In the genomic region with DNA sequence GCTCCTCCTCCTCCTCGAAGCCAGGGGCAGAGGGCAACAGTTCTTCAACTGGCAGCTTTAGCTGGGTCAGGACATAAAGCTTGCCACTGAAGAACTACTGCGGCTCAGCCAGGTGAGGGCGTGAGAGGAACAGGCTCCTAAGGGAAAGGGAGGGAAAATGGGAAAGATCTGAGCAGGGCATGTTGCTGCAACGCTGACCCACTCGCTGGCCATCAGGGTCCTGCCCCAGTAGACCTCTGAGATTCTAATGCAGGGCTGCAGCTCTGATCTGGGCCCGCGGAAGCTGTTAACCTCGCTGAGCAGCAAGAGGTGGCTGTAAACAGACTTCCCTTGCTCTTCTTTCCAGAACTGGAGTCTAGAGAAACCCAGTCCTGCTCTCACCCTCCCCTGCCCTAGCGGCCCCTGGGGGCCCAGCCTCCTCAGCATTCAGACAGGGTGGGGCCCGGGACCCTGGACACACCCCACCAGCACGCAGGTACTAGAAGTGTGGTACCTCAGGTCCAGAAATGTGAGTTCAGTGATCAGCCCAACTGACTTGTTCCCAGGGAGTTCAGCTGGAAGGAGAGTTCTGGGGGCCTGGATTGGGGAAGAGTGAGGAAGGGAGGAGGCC, we compare ENCODE assay signal across 8 cellular contexts. TPM values are rescaled to one million over a fixed set of nuclear protein-coding genes. Genes with fewer than 3 reads are reported as not detected.
DNase-seq lines count a peak whose midpoint lies in the region; ATAC-seq and TF ChIP-seq lines count a peak whose summit lies in the region.

No MANE protein-coding gene starts in this region.

- H3K27me3 ChIP-seq in BE2C (no peaks in the 10 kb centered on the region), H9 (ENCODE audit: insufficient read depth, low read length) (no peaks in the 10 kb centered on the region), fibroblast of lung (ENCODE audit: control insufficient read depth, insufficient read depth, low read length) (no peaks in the 10 kb centered on the region), prostate gland (replicated peaks; ENCODE audit: insufficient read depth) (no peaks in the 10 kb centered on the region)

- no peaks in the 10 kb centered on the region; a peak in 1 of 5 replicates for H3K9me3 Mint-ChIP-seq in H9

- H4K20me1 ChIP-seq in H9 (ENCODE audit: control insufficient read depth, insufficient read depth, insufficient read length) (no peaks in the 10 kb centered on the region), fibroblast of lung (ENCODE audit: control insufficient read depth, extremely low read depth, insufficient read depth, low read length) (peaks cover 12% of the 10 kb centered on the region)

- H3K9me3 ChIP-seq in BE2C (no peaks in the 10 kb centered on the region), H9 (ENCODE audit: control insufficient read depth, low read depth, low read length) (no peaks in the 10 kb centered on the region), fibroblast of lung (ENCODE audit: control insufficient read depth, insufficient read depth, low read depth, low read length) (no peaks in the 10 kb centered on the region), prostate gland (no peaks in the 10 kb centered on the region)

- TF ChIP-seq CTCF in BE2C (IDR thresholded peaks at IDR 0.05; ENCODE audit: low read depth, low read length) (peak; percentile 64), H9 (conservative IDR thresholded peaks at IDR 0.05) (peak; percentile 74), fibroblast of lung (conservative IDR thresholded peaks at IDR 0.05 in 1 of 2, IDR thresholded peaks at IDR 0.05 in 1 of 2; ENCODE audit: low read depth in 1 of 2, low read length in 2 of 2) (peak in 1 of 2 donors; percentile 47), prostate gland (IDR thresholded peaks at IDR 0.05) (peak; percentile 16 to 72 (median 47))

- H3K4me2 ChIP-seq in H9 (ENCODE audit: insufficient read depth, insufficient read length, low read length) = peak overlapping the region; percentile 65
- H3K4me2 ChIP-seq in fibroblast of lung (ENCODE audit: extremely low read depth, insufficient read depth, low read length) = peak overlapping the region; percentile 92

- H4K8ac ChIP-seq in H9 (replicated peaks; ENCODE audit: insufficient read length, low read depth, low read length) = no peak overlapping the region

- H3K36me3 Mint-ChIP-seq in H9 (ENCODE audit: insufficient read depth in 1 of 3, low read depth in 3 of 3) = peaks cover 0 to 13% (median 2%) of the 10 kb centered on the region in 3 experiments; a peak in 3 of 7 replicates

- no CpG with 5 or more reads among the region's 11 CpGs for WGBS in H9 (ENCODE audit: extremely low coverage, insufficient read length, low lambda C conversion rate)
- WGBS in prostate gland = 6% methylated on average over 11 of the region's 11 CpGs

- peaks cover 35% of the 10 kb centered on the region for H3K23me2 ChIP-seq in H9 (ENCODE audit: insufficient read length, low read depth, low read length, poor library complexity, severe bottlenecking)

- no peak overlapping the region for H2BK15ac ChIP-seq in H9 (ENCODE audit: low read depth, low read length)

- TF ChIP-seq POLR2A in prostate gland (IDR thresholded peaks at IDR 0.05) = no peak

- peaks cover under 1% of the 10 kb centered on the region; the same call in 1 of the 2 replicates for H3K27me3 Mint-ChIP-seq in H9 (ENCODE audit: low read depth)

- H3K23ac ChIP-seq in H9 (ENCODE audit: insufficient read length, low read depth, low read length) = no peak overlapping the region

- H3K79me1 ChIP-seq in H9 (ENCODE audit: insufficient read depth, low read depth, low read length, poor library complexity, severe bottlenecking) = no peaks in the 10 kb centered on the region

- no peak overlapping the region for H4K91ac ChIP-seq in H9 (ENCODE audit: insufficient read length, low read depth, low read length)

- H2BK20ac ChIP-seq in H9 (ENCODE audit: low read depth, low read length, poor library complexity, severe bottlenecking) = no peak overlapping the region

- no peak overlapping the region for H3K56ac ChIP-seq in H9 (ENCODE audit: insufficient read length, low read depth, low read length)

- no peak overlapping the region for H3T11ph ChIP-seq in H9 (ENCODE audit: low read length)

- H2BK120ac ChIP-seq in H9 (ENCODE audit: low read depth, low read length, poor library complexity, severe bottlenecking) = no peak overlapping the region

- H3K9ac ChIP-seq in H9 (ENCODE audit: extremely low read depth, insufficient read length, low read length) = no peak overlapping the region
- peak overlapping the region; percentile 87 for H3K9ac ChIP-seq in fibroblast of lung (ENCODE audit: insufficient read depth, low read length)

- no peaks in the 10 kb centered on the region for H3K79me2 ChIP-seq in H9 (ENCODE audit: insufficient read depth, low read length)
- H3K79me2 ChIP-seq in fibroblast of lung (ENCODE audit: control insufficient read depth, insufficient read depth, low read length) = peaks cover 41% of the 10 kb centered on the region

- no peak overlapping the region for H3K4ac ChIP-seq in H9 (ENCODE audit: low read depth, low read length)

- H2AFZ ChIP-seq in H9 (ENCODE audit: low read length) = no peak overlapping the region
- no peak overlapping the region for H2AFZ ChIP-seq in fibroblast of lung (ENCODE audit: low read length)

- H3K4me3 Mint-ChIP-seq in H9 = peak overlapping the region; percentile 88 to 94

- no peak overlapping the region for H3K18ac ChIP-seq in H9 (ENCODE audit: insufficient read length, low read depth, low read length)

- H3K27ac ChIP-seq in H9 (ENCODE audit: insufficient read length, low read depth, low read length) = no peak overlapping the region
- H3K27ac ChIP-seq in fibroblast of lung (ENCODE audit: insufficient read depth, low read length) = peak overlapping the region; percentile 99
- H3K27ac ChIP-seq in prostate gland = peak overlapping the region; percentile 92 to 97

- intact Hi-C loops in prostate gland (cut with DNase I) = loop anchor here (2.0 to 10.0 kb wide), 3 partner anchors 29 to 139 kb away; partner anchors contain the start of gene PRPF8

- H4K5ac ChIP-seq in H9 (ENCODE audit: insufficient read length, low read depth, low read length) = no peak overlapping the region

- DNase-seq in BE2C = peak; percentile 51
- DNase-seq in H9 = peak; percentile 93
- DNase-seq in SK-N-DZ (ENCODE audit: low spot score) = peak; percentile 85
- DNase-seq in fibroblast of lung (ENCODE audit: low read depth in 2 of 2) = peak; percentile 24 to 55
- DNase-seq in prostate gland (ENCODE audit: low spot score) = peak; percentile 49
- DNase-seq in NCI-H187 treated with DMSO at 0.1 percent for 48 hours (lab: John Stamatoyannopoulos, UW) = no peak
- DNase-seq in cerebellar nuclear complex (lab: John Stamatoyannopoulos, UW) = no peak

- no peaks in the 10 kb centered on the region for H3K36me3 ChIP-seq in BE2C
- peaks cover 25% of the 10 kb centered on the region for H3K36me3 ChIP-seq in fibroblast of lung (ENCODE audit: control insufficient read depth, insufficient read depth, low read length)
- H3K36me3 ChIP-seq in prostate gland = peaks cover 0 to 15% of the 10 kb centered on the region in 2 donors

- peak overlapping the region; percentile 48 to 92 (median 64); a peak in 5 of 7 replicates for H3K27ac Mint-ChIP-seq in H9

- no peak overlapping the region for H2BK5ac ChIP-seq in H9 (ENCODE audit: insufficient read length, low read length)

- H3K4me1 ChIP-seq in BE2C (peaks cover 7% of the 10 kb centered on the region), H9 (ENCODE audit: insufficient read depth, low read length) (peaks cover 2% of the 10 kb centered on the region; the same call in 1 of the 2 replicates), fibroblast of lung (ENCODE audit: control insufficient read depth, extremely low read depth, insufficient read depth, low read length) (peaks cover 30% of the 10 kb centered on the region), prostate gland (replicated peaks) (peaks cover 10% of the 10 kb centered on the region)

- 0 out of 2 replicates have a peak overlapping the region, but pooled peaks have one; percentile 5 for H3K14ac ChIP-seq in H9 (ENCODE audit: insufficient read depth, low read length)

- no peak overlapping the region for H2AK5ac ChIP-seq in H9 (ENCODE audit: insufficient read length, low read length)

- ATAC-seq in HG02763 (IDR thresholded peaks at IDR 0.05; ENCODE audit: unreplicated experiment) = no peak

- peaks cover 37 to 40% of the 10 kb centered on the region in 2 experiments for H3K4me1 Mint-ChIP-seq in H9

- H2BK12ac ChIP-seq in H9 (ENCODE audit: insufficient read length, low read depth, low read length) = no peak overlapping the region

- peak overlapping the region; percentile 46 for H3K4me3 ChIP-seq in BE2C (ENCODE audit: low read depth, low read length)
- peak overlapping the region; percentile 72 to 98 (median 90) for H3K4me3 ChIP-seq in fibroblast of lung (replicated peaks in 1 of 4; ENCODE audit: control extremely low read depth in 1 of 4, insufficient read depth in 1 of 4, low read depth in 3 of 4, low read length in 4 of 4)
- peak overlapping the region; percentile 74 to 94 for H3K4me3 ChIP-seq in prostate gland

RNA-seq across cellular contexts. Expression of gene TLCD2, which starts 3.8 kb away (rescaled TPM):
- polyA plus RNA-seq in BE2C (2012; ENCODE audit: insufficient read depth, insufficient read length, low read depth) = 0.15 TPM
- total RNA-seq in H9 (2021) (1.3 and 1.5 TPM in 2 replicates), fibroblast of lung (5.1 and 9.7 TPM in 2 replicates), prostate gland (1 to 10 TPM; 2.3 TPM)
- polyA plus RNA-seq in SK-N-DZ (2014; cell fraction: cytosol; rRNA removed) = 0.12 and 0.44 TPM in 2 replicates
- polyA plus RNA-seq in SK-N-DZ (2014; cell fraction: nucleus; rRNA removed) = 0.15 and 0.43 TPM in 2 replicates
- 3.3 and 7.1 TPM in 2 replicates for polyA plus RNA-seq in fibroblast of lung
- polyA plus RNA-seq in fibroblast of lung (2012) = 3.8 and 10.9 TPM in 2 replicates
- polyA minus RNA-seq in fibroblast of lung (ENCODE audit: low replicate concordance) = 2.7 and 12.4 TPM in 2 replicates

RNA-seq across cellular contexts. Expression of gene WDR81, which starts 10.5 kb away (rescaled TPM):
- 11.3 TPM for polyA plus RNA-seq in BE2C (2012; ENCODE audit: insufficient read depth, insufficient read length, low read depth)
- total RNA-seq in H9 (2021) = 20.2 and 22.5 TPM in 2 replicates
- 21.5 and 24.9 TPM in 2 replicates for polyA plus RNA-seq in SK-N-DZ (2014; cell fraction: cytosol; rRNA removed)
- polyA plus RNA-seq in SK-N-DZ (2014; cell fraction: nucleus; rRNA removed) = 42.6 and 48.5 TPM in 2 replicates
- total RNA-seq in fibroblast of lung = 26.2 and 31.5 TPM in 2 replicates
- 5.4 and 6.6 TPM in 2 replicates for polyA plus RNA-seq in fibroblast of lung
- polyA plus RNA-seq in fibroblast of lung (2012) = 11.7 and 15.4 TPM in 2 replicates
- 18.6 and 20.9 TPM in 2 replicates for polyA minus RNA-seq in fibroblast of lung (ENCODE audit: low replicate concordance)
- total RNA-seq in prostate gland = 10 to 100 TPM; 39.2 to 72.9 TPM

RNA-seq across cellular contexts. Expression of gene SERPINF2, which starts 28.7 kb away (rescaled TPM):
- polyA plus RNA-seq in BE2C (2012; ENCODE audit: insufficient read depth, insufficient read length, low read depth) = 0.19 TPM
- 0.50 and 0.68 TPM in 2 replicates for total RNA-seq in H9 (2021)
- 0.32 and 0.53 TPM in 2 replicates for polyA plus RNA-seq in SK-N-DZ (2014; cell fraction: cytosol; rRNA removed)
- 0.65 and 1.1 TPM in 2 replicates for polyA plus RNA-seq in SK-N-DZ (2014; cell fraction: nucleus; rRNA removed)
- total RNA-seq in fibroblast of lung = under 0.01 and 0.17 TPM in 2 replicates
- 0.06 and 0.09 TPM in 2 replicates for polyA plus RNA-seq in fibroblast of lung
- polyA plus RNA-seq in fibroblast of lung (2012) = 0.10 TPM in 1 of 2 replicates, not detected in the other
- 0.59 TPM in 1 of 2 replicates, not detected in the other for polyA minus RNA-seq in fibroblast of lung (ENCODE audit: low replicate concordance)
- total RNA-seq in prostate gland = 10 to 100 TPM; 30.4 to 56.1 TPM

RNA-seq across cellular contexts. Expression of gene PRPF8, which starts 29.3 kb away (rescaled TPM):
- polyA plus RNA-seq in BE2C (2012; ENCODE audit: insufficient read depth, insufficient read length, low read depth) = 679 TPM
- total RNA-seq in H9 (2021) (402 and 408 TPM in 2 replicates), fibroblast of lung (74.5 and 122 TPM in 2 replicates), prostate gland (100 to 1,000 TPM; 235 to 321 TPM)
- 121 and 134 TPM in 2 replicates for polyA plus RNA-seq in SK-N-DZ (2014; cell fraction: cytosol; rRNA removed)
- 125 and 219 TPM in 2 replicates for polyA plus RNA-seq in SK-N-DZ (2014; cell fraction: nucleus; rRNA removed)
- 88.9 and 140 TPM in 2 replicates for polyA plus RNA-seq in fibroblast of lung
- 132 and 182 TPM in 2 replicates for polyA plus RNA-seq in fibroblast of lung (2012)
- polyA minus RNA-seq in fibroblast of lung (ENCODE audit: low replicate concordance) = 607 and 770 TPM in 2 replicates

RNA-seq across cellular contexts. Expression of gene SERPINF1, which starts 47.9 kb away (rescaled TPM):
- 15.1 TPM for polyA plus RNA-seq in BE2C (2012; ENCODE audit: insufficient read depth, insufficient read length, low read depth)
- 19.6 and 22.5 TPM in 2 replicates for total RNA-seq in H9 (2021)
- polyA plus RNA-seq in SK-N-DZ (2014; cell fraction: cytosol; rRNA removed) = 458 and 511 TPM in 2 replicates
- 288 and 352 TPM in 2 replicates for polyA plus RNA-seq in SK-N-DZ (2014; cell fraction: nucleus; rRNA removed)
- 199 and 429 TPM in 2 replicates for total RNA-seq in fibroblast of lung
- 140 and 360 TPM in 2 replicates for polyA plus RNA-seq in fibroblast of lung
- polyA plus RNA-seq in fibroblast of lung (2012) = 77.7 and 190 TPM in 2 replicates
- polyA minus RNA-seq in fibroblast of lung (ENCODE audit: low replicate concordance) = 42.1 and 138 TPM in 2 replicates
- 1,000 to 10,000 TPM in 1 of 2 donors, 100 to 1,000 TPM in 1; 119 to 2,127 TPM for total RNA-seq in prostate gland

Comparison
In these comparisons a context has a peak if more than half of its experiments do, and no peak if none do; other contexts are left out.
1. DNase-seq: peak in BE2C (single experiment), H9 (single experiment), SK-N-DZ (single experiment), fibroblast of lung (2 of 2) and prostate gland (single experiment); none in NCI-H187 treated with DMSO at 0.1 percent for 48 hours (single experiment) and cerebellar nuclear complex (0 of 2).
2. RNA of gene SERPINF2, which starts 28.7 kb away (total RNA-seq): 30.4 to 56.1 TPM in prostate gland; 0.50 to 0.68 TPM in H9 and under 0.01 to 0.17 TPM in fibroblast of lung; every median in the first group is over 10 times any median in the second.
3. Peak in every context shown above with its lines, with median percentiles within 50 percentile points of each other: H3K4me3 ChIP-seq.